ENCODE assay signal across 8 cellular contexts in the genomic region with DNA sequence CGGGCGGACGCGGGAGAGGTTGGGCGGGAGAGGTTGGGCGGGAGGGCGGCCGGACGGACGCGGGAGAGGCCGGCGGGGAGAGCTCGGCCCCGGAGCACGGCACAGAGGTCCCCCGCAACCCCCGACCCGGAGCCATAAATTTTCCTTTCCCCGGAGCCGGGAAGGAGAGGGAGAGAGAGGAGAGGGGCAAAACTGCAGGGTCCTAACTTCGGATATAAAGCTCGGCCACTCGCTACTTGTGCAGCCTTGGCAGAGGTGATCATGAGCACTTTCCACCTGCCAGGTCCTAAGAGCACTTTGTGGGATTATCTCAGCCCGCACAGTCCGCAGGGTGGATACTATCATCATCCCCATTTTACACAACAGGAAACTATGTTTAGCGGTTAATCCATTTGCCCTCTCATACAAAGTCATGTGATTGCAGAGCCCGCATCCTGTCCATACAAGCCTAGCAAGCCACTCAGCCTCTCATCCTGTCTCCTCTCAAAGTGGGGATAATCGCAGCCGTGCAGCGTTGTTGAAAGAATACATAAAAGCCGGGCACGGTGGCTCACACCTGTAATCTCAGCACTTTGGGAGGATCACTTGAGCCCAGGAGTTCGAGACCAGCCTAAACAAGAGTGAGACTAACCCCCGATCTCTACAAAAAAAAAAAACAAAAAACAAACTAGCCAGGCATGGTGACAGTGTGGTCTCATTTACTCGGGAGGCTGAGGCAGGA. TPM values are rescaled to one million over a fixed set of nuclear protein-coding genes. Genes with fewer than 3 reads are reported as not detected.
DNase-seq lines count a peak whose midpoint lies in the region; ATAC-seq and TF ChIP-seq lines count a peak whose summit lies in the region.

No MANE protein-coding gene starts in this region.

- H3K36me3 ChIP-seq in MM.1S (replicated peaks; ENCODE audit: insufficient read depth, low read length) (no peaks in the 10 kb centered on the region), brain microvascular endothelial cell (replicated peaks) (no peaks in the 10 kb centered on the region), kidney epithelial cell (ENCODE audit: control insufficient read depth, insufficient read depth, low read length) (no peaks in the 10 kb centered on the region)

- ATAC-seq in GM19023 (IDR thresholded peaks at IDR 0.05; ENCODE audit: unreplicated experiment) (no peak), HG03469 (IDR thresholded peaks at IDR 0.05; ENCODE audit: unreplicated experiment) (no peak)

- H4K20me1 ChIP-seq in MM.1S (ENCODE audit: insufficient read depth, low read length), result no peaks in the 10 kb centered on the region

- H3K27me3 ChIP-seq in MM.1S (replicated peaks; ENCODE audit: insufficient read depth, low read length), result no peaks in the 10 kb centered on the region
- no peaks in the 10 kb centered on the region for H3K27me3 ChIP-seq in brain microvascular endothelial cell (replicated peaks)
- H3K27me3 ChIP-seq in kidney epithelial cell (ENCODE audit: control insufficient read depth, insufficient read depth, low read length), result no peaks in the 10 kb centered on the region

- H3K9ac ChIP-seq in MM.1S (ENCODE audit: low read length), result peak overlapping the region; percentile 85

- H3K4me2 ChIP-seq in MM.1S (ENCODE audit: low read depth, low read length), result peak overlapping the region; percentile 85

- H3K4me3 ChIP-seq in MM.1S (ENCODE audit: low read length) (peak overlapping the region; percentile 64), brain microvascular endothelial cell (ENCODE audit: low read depth, low read length) (peak overlapping the region; percentile 64), kidney epithelial cell (ENCODE audit: low read depth, low read length) (peak overlapping the region; percentile 58)

- DNase-seq in DMS53 treated with DMSO at 0.1 percent for 48 hours (lab: John Stamatoyannopoulos, UW; ENCODE audit: unreplicated experiment) (peak; percentile 74), MM.1S (peak; percentile 51), T-helper 1 cell (peak; percentile 15 to 87 (median 27)), brain microvascular endothelial cell (no peak), kidney epithelial cell (ENCODE audit: low read depth) (no peak)
- peak; percentile 26 to 34 for DNase-seq in stimulated activated CD4-positive, alpha-beta T cell treated with anti-CD3 and anti-CD28 coated beads, Interleukin-2, amount 100 ng/mL, for 48 hours

- H3K27ac ChIP-seq in MM.1S (ENCODE audit: low read length), result peak overlapping the region; percentile 76; the same call in 1 of the 2 replicates
- H3K27ac ChIP-seq in brain microvascular endothelial cell, result peak overlapping the region; percentile 43

- H3K79me2 ChIP-seq in MM.1S (ENCODE audit: low read length), result peaks cover 35% of the 10 kb centered on the region

- H3K9me2 ChIP-seq in MM.1S (replicated peaks; ENCODE audit: insufficient read depth, low read length), result no peaks in the 10 kb centered on the region

- TF ChIP-seq CTCF in MM.1S (IDR thresholded peaks at IDR 0.05; ENCODE audit: low read length), result no peak
- TF ChIP-seq CTCF in brain microvascular endothelial cell (IDR thresholded peaks at IDR 0.05; ENCODE audit: low read depth, low read length, missing control alignments), result no peak
- TF ChIP-seq CTCF in kidney epithelial cell (IDR thresholded peaks at IDR 0.05; ENCODE audit: insufficient read depth, low read length, poor library complexity, severe bottlenecking), result no peak

- in situ Hi-C loops in brain microvascular endothelial cell (cut with HindIII; ENCODE audit: low pct_ligation_motif_present, low sequenced_read_pairs), result no loop called here

- H3F3A ChIP-seq in MM.1S (ENCODE audit: insufficient read depth, low read length), result peaks cover 24% of the 10 kb centered on the region

- no peaks in the 10 kb centered on the region for H3K9me3 ChIP-seq in MM.1S (replicated peaks; ENCODE audit: insufficient read depth, low read length)

- 0 out of 2 replicates have a peak, but pooled peaks cover 3% of the 10 kb centered on the region for H3K4me1 ChIP-seq in MM.1S (ENCODE audit: low read length)

- H2AFZ ChIP-seq in MM.1S (ENCODE audit: low read length), result peak overlapping the region; percentile 51

RNA-seq across cellular contexts. Expression of a gene that starts 0.8 kb away (rescaled TPM):
- total RNA-seq in kidney epithelial cell, result 61.5 and 65.9 TPM in 2 replicates

RNA-seq across cellular contexts. Expression of a gene that starts 8.9 kb away (rescaled TPM):
- total RNA-seq in kidney epithelial cell, result 68.0 and 82.0 TPM in 2 replicates

Comparison
In these comparisons a context has a peak if more than half of its experiments do, and no peak if none do; other contexts are left out.
1. DNase-seq: peak in DMS53 treated with DMSO at 0.1 percent for 48 hours (single experiment), MM.1S (single experiment), T-helper 1 cell (5 of 5) and stimulated activated CD4-positive, alpha-beta T cell treated with anti-CD3 and anti-CD28 coated beads, Interleukin-2, amount 100 ng/mL, for 48 hours (2 of 2); none in brain microvascular endothelial cell (single experiment) and kidney epithelial cell (single experiment).
2. Peak in every context shown above with its lines, with median percentiles within 50 percentile points of each other: H3K4me3 ChIP-seq.